In genomic region chr12:116427200-116427932, GRCh38 we compare ENCODE assay signal across 10 cellular contexts.
DNase-seq lines count a peak whose midpoint lies in the region; ATAC-seq and TF ChIP-seq lines count a peak whose summit lies in the region.
"Had no signal": no experiment of that assay in that cellular context is flagged by ENCODE, and none has a peak within 500 bp of the region (broad histone marks: within the 10 kb centered on the region; RNA-seq: fewer than 3 reads in every experiment).

No MANE protein-coding gene starts in this region.

- ATAC-seq in foreskin keratinocyte (no peak), GM19455 (IDR thresholded peaks at IDR 0.05; ENCODE audit: unreplicated experiment) (no peak)
- ATAC-seq: activated T-cell treated with anti-CD3 and anti-CD28 coated beads, Interleukin-2, amount 50 U/mL, for 4 hours had no signal

- peak overlapping the region; percentile 89 for H2BK120ac ChIP-seq in trophoblast cell (ENCODE audit: insufficient read depth, low read length, poor library complexity)

- peaks cover 45% of the 10 kb centered on the region for H3F3A ChIP-seq in PC-9 (ENCODE audit: insufficient read depth, low read depth)

- H3K4me1 ChIP-seq in PC-9 (replicated peaks; ENCODE audit: insufficient read depth) (peaks cover 52% of the 10 kb centered on the region), foreskin keratinocyte (peaks cover 17% of the 10 kb centered on the region), trophoblast cell (ENCODE audit: control insufficient read depth in 1 of 2, insufficient read depth in 2 of 2, low read length in 2 of 2) (peaks cover 34 to 45% of the 10 kb centered on the region in 2 experiments)

- H3K9me3 ChIP-seq in PC-9 (ENCODE audit: insufficient read depth, low read depth) (no peaks in the 10 kb centered on the region), trophoblast cell (ENCODE audit: insufficient read depth, low read depth, low read length) (no peaks in the 10 kb centered on the region)

- peak; percentile 17 for DNase-seq in GM03348 (ENCODE audit: low spot score)
- peak; percentile 78 to 90 for DNase-seq in PC-9
- DNase-seq in foreskin keratinocyte: peak in 1 of 2 donors; percentile 50
- peak; percentile 74 to 92 for DNase-seq in trophoblast cell
- no peak for DNase-seq in GM10266 (ENCODE audit: extremely low spot score)
- DNase-seq in activated naive CD4-positive, alpha-beta T cell (lab: John Stamatoyannopoulos, UW): no peak
- DNase-seq in erythroblast (lab: John Stamatoyannopoulos, UW): no peak
- DNase-seq: activated T-cell treated with anti-CD3 and anti-CD28 coated beads, Interleukin-2, amount 50 U/mL, for 4 hours; SHP77 had no signal

- H3K18ac ChIP-seq in trophoblast cell (ENCODE audit: low read length): peak overlapping the region; percentile 44

- intact Hi-C loops in PC-9 (cut with micrococcal nuclease; ENCODE audit: unreplicated experiment): loop anchor here (1.0 to 5.0 kb wide), 9 partner anchors 37 to 429 kb away; partner anchors contain the start of gene MAP1LC3B2

- POLR2A ChIA-PET in PC-9 (lab: Charles Lee; ENCODE audit: unreplicated experiment): interaction anchor here (0.7 kb wide), 1 partner anchor 238 kb away, joined by 3 read pairs; no protein-coding TSS in a partner anchor

- H3K4me3 ChIP-seq in PC-9 (peak overlapping the region; percentile 42; the same call in 1 of the 2 replicates), trophoblast cell (ENCODE audit: low read depth, low read length) (no peak overlapping the region)

- no peaks in the 10 kb centered on the region for H4K20me1 ChIP-seq in PC-9 (ENCODE audit: insufficient read depth)

- peak overlapping the region; percentile 78 for H3K4me2 ChIP-seq in PC-9
- H3K4me2 ChIP-seq in trophoblast cell (ENCODE audit: low read length): peak overlapping the region; percentile 36

- peak overlapping the region; percentile 94 for H2BK5ac ChIP-seq in trophoblast cell (ENCODE audit: low read depth, low read length, poor library complexity)

- TSS peak; percentile 72 for BruUV-seq in PC-9 (replicated peaks; lab: Mats Ljungman, UMichigan)

- peak overlapping the region; percentile 56 for H4K8ac ChIP-seq in trophoblast cell (ENCODE audit: low read depth, low read length)

- no peak overlapping the region for H3K23ac ChIP-seq in trophoblast cell (ENCODE audit: low read length)

- no peak for TF ChIP-seq POLR2A in erythroblast (IDR thresholded peaks at IDR 0.05; ENCODE audit: low read length)

- TF ChIP-seq CTCF in PC-9 (conservative IDR thresholded peaks at IDR 0.05) (no peak), foreskin keratinocyte (conservative IDR thresholded peaks at IDR 0.05) (no peak), GM10266 (IDR thresholded peaks at IDR 0.05; ENCODE audit: control insufficient read depth, insufficient read depth, low read depth, missing control alignments) (no peak)

- H3K36me3 ChIP-seq in PC-9 (ENCODE audit: low read depth): no peaks in the 10 kb centered on the region
- H3K36me3 ChIP-seq in trophoblast cell (ENCODE audit: control insufficient read depth in 1 of 2, insufficient read depth in 2 of 2, low read length in 2 of 2): no peaks in the 10 kb centered on the region

- H3K79me1 ChIP-seq in trophoblast cell (ENCODE audit: low read length): peaks cover 48% of the 10 kb centered on the region

- no peaks in the 10 kb centered on the region for H3K79me2 ChIP-seq in PC-9 (ENCODE audit: low read depth)
- peaks cover 5% of the 10 kb centered on the region for H3K79me2 ChIP-seq in trophoblast cell (ENCODE audit: control insufficient read depth, insufficient read depth, low read length, poor library complexity)

- H3K9me2 ChIP-seq in PC-9 (ENCODE audit: insufficient read depth): no peaks in the 10 kb centered on the region

- peak overlapping the region; percentile 74 for H2BK12ac ChIP-seq in trophoblast cell (ENCODE audit: low read length)

- CTCF ChIA-PET in PC-9 (lab: Charles Lee): interaction anchor here (0.7 kb wide), 1 partner anchor 110 kb away, joined by 8 read pairs; no protein-coding TSS in a partner anchor

- no peak overlapping the region for H3K9ac ChIP-seq in trophoblast cell (ENCODE audit: low read length)

- peak overlapping the region; percentile 70 for H2AFZ ChIP-seq in PC-9
- H2AFZ ChIP-seq in trophoblast cell (ENCODE audit: insufficient read depth, low read length, poor library complexity): no peak overlapping the region

- no peak overlapping the region for H2AK5ac ChIP-seq in trophoblast cell (ENCODE audit: low read length)

- peak overlapping the region; percentile 96 for H4K91ac ChIP-seq in trophoblast cell (ENCODE audit: low read depth, low read length)

- no CpG with 5 or more reads among the region's 19 CpGs for WGBS in trophoblast cell (ENCODE audit: extremely low coverage, insufficient coverage, insufficient read length)

- peak overlapping the region; percentile 24 for H3K4ac ChIP-seq in trophoblast cell (ENCODE audit: low read depth, low read length)

- H3K27me3 ChIP-seq in PC-9 (ENCODE audit: insufficient read depth, low read depth): no peaks in the 10 kb centered on the region
- no peaks in the 10 kb centered on the region for H3K27me3 ChIP-seq in foreskin keratinocyte
- H3K27me3 ChIP-seq in trophoblast cell (ENCODE audit: insufficient read depth, low read length): no peaks in the 10 kb centered on the region

- H3K14ac ChIP-seq in trophoblast cell (ENCODE audit: low read length): peak overlapping the region; percentile 54

- H4K12ac ChIP-seq in trophoblast cell (ENCODE audit: low read depth, low read length): peak overlapping the region; percentile 4

- H3K27ac ChIP-seq in PC-9 (peak overlapping the region; percentile 91), foreskin keratinocyte (peak overlapping the region; percentile 59), trophoblast cell (ENCODE audit: low read depth, low read length) (peak overlapping the region; percentile 98)

Comparison
In these comparisons a context has a peak if more than half of its experiments do, and no peak if none do; other contexts are left out.
1. DNase-seq: peak in GM03348 (single experiment), PC-9 (2 of 2) and trophoblast cell (2 of 2); none in GM10266 (single experiment), activated naive CD4-positive, alpha-beta T cell (0 of 4) and erythroblast (0 of 2).
2. Peak in every context shown above with its lines, with median percentiles within 50 percentile points of each other: H3K27ac ChIP-seq.